In genomic region chr19:43664008-43664407, GRCh38 we compare ENCODE assay signal across 16 cellular contexts. TPM values are rescaled to one million over a fixed set of nuclear protein-coding genes. Genes with fewer than 3 reads are reported as not detected.
DNase-seq lines count a peak whose midpoint lies in the region; ATAC-seq and TF ChIP-seq lines count a peak whose summit lies in the region.
"Had no signal": no experiment of that assay in that cellular context is flagged by ENCODE, and none has a peak within 500 bp of the region (broad histone marks: within the 10 kb centered on the region; RNA-seq: fewer than 3 reads in every experiment).

No MANE protein-coding gene starts in this region.

- no peak overlapping the region for H2BK5ac ChIP-seq in mesenchymal stem cell (ENCODE audit: low read depth, low read length, poor library complexity, severe bottlenecking)

- H3K23ac ChIP-seq in mesenchymal stem cell (ENCODE audit: low read length in 2 of 2) = no peak overlapping the region

- 88% methylated on average over 8 of the region's 8 CpGs for WGBS in mesenchymal stem cell

- H3K9me3 Mint-ChIP-seq in activated naive CD4-positive, alpha-beta T cell treated with anti-CD3 and anti-CD28 coated beads, Interleukin-2, amount 10 ng/mL, durations not matched to agents 7 days and 5 days = no peaks in the 10 kb centered on the region
- peaks cover 5 to 10% of the 10 kb centered on the region in 2 donors for H3K9me3 Mint-ChIP-seq in activated naive CD4-positive, alpha-beta T cell treated with anti-CD3 and anti-CD28 coated beads, Interleukin-2, amount 50 U/mL, for 72 hours
- H3K9me3 Mint-ChIP-seq in nephron progenitor cell = peaks cover 24% of the 10 kb centered on the region

- peaks cover 41% of the 10 kb centered on the region for H3K36me3 Mint-ChIP-seq in activated naive CD4-positive, alpha-beta T cell treated with anti-CD3 and anti-CD28 coated beads, Interleukin-2, amount 10 ng/mL, durations not matched to agents 7 days and 5 days
- H3K36me3 Mint-ChIP-seq in activated naive CD4-positive, alpha-beta T cell treated with anti-CD3 and anti-CD28 coated beads, Interleukin-2, amount 50 U/mL, for 72 hours = peaks cover 11 to 50% of the 10 kb centered on the region in 2 donors
- H3K36me3 Mint-ChIP-seq in nephron progenitor cell (ENCODE audit: low read depth) = peaks cover 74% of the 10 kb centered on the region

- no peak for ATAC-seq in activated naive CD4-positive, alpha-beta T cell treated with anti-CD3 and anti-CD28 coated beads, Interleukin-2, amount 50 U/mL, for 72 hours
- ATAC-seq in HG03521 (IDR thresholded peaks at IDR 0.05; ENCODE audit: unreplicated experiment) = no peak

- no peak overlapping the region for H4K91ac ChIP-seq in mesenchymal stem cell (ENCODE audit: low read length)

- H3K9ac ChIP-seq in mesenchymal stem cell (ENCODE audit: low read length) = no peak overlapping the region
- H3K9ac ChIP-seq: KMS-11 had no signal

- peak overlapping the region; percentile 22 for H3K4me3 Mint-ChIP-seq in activated naive CD4-positive, alpha-beta T cell treated with anti-CD3 and anti-CD28 coated beads, Interleukin-2, amount 10 ng/mL, durations not matched to agents 7 days and 5 days
- H3K4me3 Mint-ChIP-seq in nephron progenitor cell = no peak overlapping the region

- H3K36me3 ChIP-seq in mesenchymal stem cell (ENCODE audit: control insufficient read depth in 1 of 2, insufficient read depth in 2 of 2, low read depth in 1 of 2, low read length in 2 of 2) = peaks cover 61 to 85% of the 10 kb centered on the region in 2 experiments
- H3K36me3 ChIP-seq: breast epithelium had no signal

- CTCF ChIA-PET in activated naive CD4-positive, alpha-beta T cell treated with anti-CD3 and anti-CD28 coated beads, Interleukin-2, amount 10 ng/mL, durations not matched to agents 7 days and 5 days (lab: Charles Lee) = no interaction called here

- no peaks in the 10 kb centered on the region for H3K9me3 ChIP-seq in mesenchymal stem cell (ENCODE audit: control insufficient read depth, low read length)
- H3K9me3 ChIP-seq: breast epithelium had no signal

- no peaks in the 10 kb centered on the region for H3K27me3 ChIP-seq in mesenchymal stem cell (ENCODE audit: control insufficient read depth in 1 of 2, insufficient read depth in 1 of 2, low read length in 2 of 2)
- H3K27me3 ChIP-seq: breast epithelium had no signal

- H2AK5ac ChIP-seq in mesenchymal stem cell (ENCODE audit: low read length, severe bottlenecking) = no peak overlapping the region

- peaks cover 50% of the 10 kb centered on the region for H3K4me1 Mint-ChIP-seq in activated naive CD4-positive, alpha-beta T cell treated with anti-CD3 and anti-CD28 coated beads, Interleukin-2, amount 10 ng/mL, durations not matched to agents 7 days and 5 days
- peaks cover 20% of the 10 kb centered on the region for H3K4me1 Mint-ChIP-seq in nephron progenitor cell

- no peak overlapping the region for H3K27ac ChIP-seq in mesenchymal stem cell (ENCODE audit: low read length, poor library complexity, severe bottlenecking)
- H3K27ac ChIP-seq: breast epithelium, KMS-11 had no signal

- H3K18ac ChIP-seq in mesenchymal stem cell (ENCODE audit: low read depth in 1 of 2, low read length in 2 of 2) = no peak overlapping the region

- H3K4me3 ChIP-seq in mesenchymal stem cell (ENCODE audit: insufficient read depth in 1 of 2, low read depth in 1 of 2, low read length in 2 of 2) = no peak overlapping the region
- H3K4me3 ChIP-seq: breast epithelium had no signal

- H3K4ac ChIP-seq in mesenchymal stem cell (ENCODE audit: low read depth in 1 of 2, low read length in 2 of 2) = no peak overlapping the region

- H3K27me3 Mint-ChIP-seq in activated naive CD4-positive, alpha-beta T cell treated with anti-CD3 and anti-CD28 coated beads, Interleukin-2, amount 10 ng/mL, durations not matched to agents 7 days and 5 days = peaks cover 9% of the 10 kb centered on the region
- H3K27me3 Mint-ChIP-seq in nephron progenitor cell (ENCODE audit: low read depth, poor library complexity) = peaks cover 17% of the 10 kb centered on the region

- no peak overlapping the region for H3K4me2 ChIP-seq in mesenchymal stem cell (ENCODE audit: low read length, poor library complexity, severe bottlenecking)
- H3K4me2 ChIP-seq: KMS-11 had no signal

- H2BK15ac ChIP-seq in mesenchymal stem cell (ENCODE audit: low read depth, poor library complexity, severe bottlenecking) = no peak overlapping the region

- no peak overlapping the region for H4K8ac ChIP-seq in mesenchymal stem cell (ENCODE audit: low read length)

- H3K4me1 ChIP-seq in mesenchymal stem cell (ENCODE audit: control insufficient read depth, insufficient read depth, low read depth, low read length) = peaks cover 9% of the 10 kb centered on the region
- H3K4me1 ChIP-seq: breast epithelium had no signal

- H3K14ac ChIP-seq in mesenchymal stem cell (ENCODE audit: low read length in 2 of 2) = no peak overlapping the region

- peak; percentile 68 for DNase-seq in activated naive CD4-positive, alpha-beta T cell treated with anti-CD3 and anti-CD28 coated beads, Interleukin-2, amount 10 ng/mL, durations not matched to agents 7 days and 5 days
- DNase-seq in activated naive CD4-positive, alpha-beta T cell treated with anti-CD3 and anti-CD28 coated beads, Interleukin-2, amount 50 U/mL, for 72 hours (ENCODE audit: low spot score in 2 of 2) = no peak
- DNase-seq in OCI-M1 (lab: John Stamatoyannopoulos, UW) = peak; percentile 35
- peak; percentile 18 for DNase-seq in activated effector memory CD4-positive, alpha-beta T cell treated with Interleukin-2 at 50 U/mL for 16 hours
- no peak for DNase-seq in nephron progenitor cell
- no peak for DNase-seq in mesenchymal stem cell
- no peak for DNase-seq in NCI-H2171 treated with DMSO at 0.1 percent for 48 hours (lab: John Stamatoyannopoulos, UW)
- DNase-seq: HCEC 1CT, kidney, SHP77 treated with DMSO at 0.1 percent for 48 hours had no signal

- H3K79me1 ChIP-seq in mesenchymal stem cell (replicated peaks; ENCODE audit: low read length, poor library complexity, severe bottlenecking) = peaks cover 35% of the 10 kb centered on the region

- H3K27ac Mint-ChIP-seq in activated naive CD4-positive, alpha-beta T cell treated with anti-CD3 and anti-CD28 coated beads, Interleukin-2, amount 10 ng/mL, durations not matched to agents 7 days and 5 days = peak overlapping the region; percentile 75
- H3K27ac Mint-ChIP-seq in activated naive CD4-positive, alpha-beta T cell treated with anti-CD3 and anti-CD28 coated beads, Interleukin-2, amount 50 U/mL, for 72 hours = peak overlapping the region in 1 of 2 donors; percentile 60
- H3K27ac Mint-ChIP-seq in nephron progenitor cell = peak overlapping the region; percentile 77

- no peak overlapping the region for H2BK12ac ChIP-seq in mesenchymal stem cell (ENCODE audit: low read length in 2 of 2)

- TF ChIP-seq CTCF in nephron progenitor cell (IDR thresholded peaks at IDR 0.05) = no peak

- no peak overlapping the region for H2BK120ac ChIP-seq in mesenchymal stem cell (ENCODE audit: low read depth, low read length)

- no peak overlapping the region for H2AFZ ChIP-seq in mesenchymal stem cell (ENCODE audit: low read depth, low read length)

RNA-seq across cellular contexts. Expression of gene PLAUR, which starts 6.0 kb away (rescaled TPM):
- total RNA-seq in activated naive CD4-positive, alpha-beta T cell treated with anti-CD3 and anti-CD28 coated beads, Interleukin-2, amount 50 U/mL, for 72 hours = 10 to 100 TPM; 13.8 to 20.8 TPM
- polyA plus RNA-seq in mesenchymal stem cell (2013, experiment 1 of 2) = 83.9 TPM
- 83.9 TPM for polyA plus RNA-seq in mesenchymal stem cell (2013, experiment 2 of 2)

RNA-seq across cellular contexts. Expression of gene CADM4, which starts 24.4 kb away (rescaled TPM):
- total RNA-seq in activated naive CD4-positive, alpha-beta T cell treated with anti-CD3 and anti-CD28 coated beads, Interleukin-2, amount 50 U/mL, for 72 hours = under 1 TPM; 0.58 to 0.66 TPM
- polyA plus RNA-seq in mesenchymal stem cell (2013, experiment 1 of 2) = 6.9 TPM
- polyA plus RNA-seq in mesenchymal stem cell (2013, experiment 2 of 2) = 6.5 TPM

RNA-seq across cellular contexts. Expression of gene ZNF428, which starts 44.6 kb away (rescaled TPM):
- total RNA-seq in activated naive CD4-positive, alpha-beta T cell treated with anti-CD3 and anti-CD28 coated beads, Interleukin-2, amount 50 U/mL, for 72 hours = 10 to 100 TPM; 14.2 to 21.1 TPM
- 22.9 TPM for polyA plus RNA-seq in mesenchymal stem cell (2013, experiment 1 of 2)
- polyA plus RNA-seq in mesenchymal stem cell (2013, experiment 2 of 2) = 23.3 TPM

RNA-seq across cellular contexts. Expression of gene IRGC, which starts 51.9 kb away (rescaled TPM):
- not detected for total RNA-seq in activated naive CD4-positive, alpha-beta T cell treated with anti-CD3 and anti-CD28 coated beads, Interleukin-2, amount 50 U/mL, for 72 hours
- polyA plus RNA-seq in mesenchymal stem cell (2013, experiment 1 of 2) = not detected
- not detected for polyA plus RNA-seq in mesenchymal stem cell (2013, experiment 2 of 2)
- total RNA-seq: breast epithelium, kidney, omental fat pad, subcutaneous adipose tissue had no signal
- polyA plus RNA-seq: AG04450 had no signal

RNA-seq across cellular contexts. Expression of gene SRRM5, which starts 52.1 kb away (rescaled TPM):
- under 1 TPM; 0.68 to 0.80 TPM for total RNA-seq in activated naive CD4-positive, alpha-beta T cell treated with anti-CD3 and anti-CD28 coated beads, Interleukin-2, amount 50 U/mL, for 72 hours
- 0.12 TPM for polyA plus RNA-seq in mesenchymal stem cell (2013, experiment 1 of 2)
- polyA plus RNA-seq in mesenchymal stem cell (2013, experiment 2 of 2) = 0.07 TPM

Comparison
In these comparisons a context has a peak if more than half of its experiments do, and no peak if none do; other contexts are left out.
1. DNase-seq: peak in activated naive CD4-positive, alpha-beta T cell treated with anti-CD3 and anti-CD28 coated beads, Interleukin-2, amount 10 ng/mL, durations not matched to agents 7 days and 5 days (single experiment), OCI-M1 (single experiment) and activated effector memory CD4-positive, alpha-beta T cell treated with Interleukin-2 at 50 U/mL for 16 hours (single experiment); none in activated naive CD4-positive, alpha-beta T cell treated with anti-CD3 and anti-CD28 coated beads, Interleukin-2, amount 50 U/mL, for 72 hours (0 of 2), nephron progenitor cell (single experiment), mesenchymal stem cell (single experiment) and NCI-H2171 treated with DMSO at 0.1 percent for 48 hours (single experiment).